27 cellular contexts compared by ENCODE assay signal in genomic region chr3:11423868-11424267, GRCh38.
A peak's percentile ranks its signal among the peaks of the same experiment; 100 is the strongest.
DNase-seq lines count a peak whose midpoint lies in the region; ATAC-seq, FAIRE-seq and TF ChIP-seq lines count a peak whose summit lies in the region.
"Had no signal": no experiment of that assay in that cellular context is flagged by ENCODE, and none has a peak within 500 bp of the region (broad histone marks: within the 10 kb centered on the region; RNA-seq: fewer than 3 reads in every experiment).

No MANE protein-coding gene starts in this region.

- H3K36me3 Mint-ChIP-seq in neural crest cell (ENCODE audit: low read depth): peaks cover 3% of the 10 kb centered on the region
- peaks cover 25% of the 10 kb centered on the region for H3K36me3 Mint-ChIP-seq in activated CD8-positive, alpha-beta T cell treated with anti-CD3 and anti-CD28 coated beads for 36 hours (ENCODE audit: low read depth)

- TF ChIP-seq EP300 in HepG2 (IDR thresholded peaks at IDR 0.05; ENCODE audit: low read depth in 2 of 2, low read length in 2 of 2) (no peak), HepG2 (CRISPR knock-in tag; IDR thresholded peaks at IDR 0.05; ENCODE audit: borderline replicate concordance) (no peak)

- H3K27me3 ChIP-seq in liver (ENCODE audit: control insufficient read depth in 4 of 4, insufficient read depth in 4 of 4, low read length in 3 of 4) (no peaks in the 10 kb centered on the region), HepG2 (ENCODE audit: control insufficient read depth in 1 of 2, insufficient read depth in 2 of 2, low read length in 2 of 2) (no peaks in the 10 kb centered on the region; a peak in 1 of 5 replicates), upper lobe of right lung (no peaks in the 10 kb centered on the region)
- H3K27me3 ChIP-seq: SJSA1 had no signal

- H3K9me3 Mint-ChIP-seq in neural crest cell: no peaks in the 10 kb centered on the region
- H3K9me3 Mint-ChIP-seq in activated CD8-positive, alpha-beta T cell treated with anti-CD3 and anti-CD28 coated beads for 36 hours: no peaks in the 10 kb centered on the region
- H3K9me3 Mint-ChIP-seq: HFFc6 had no signal

- no peak overlapping the region for H3K4me3 Mint-ChIP-seq in neural crest cell
- H3K4me3 Mint-ChIP-seq in activated CD8-positive, alpha-beta T cell treated with anti-CD3 and anti-CD28 coated beads for 36 hours: no peak overlapping the region
- H3K4me3 Mint-ChIP-seq: HFFc6 had no signal

- POLR2A ChIA-PET in HepG2 (lab: Yijun Ruan, JAX): no interaction called here
- POLR2A ChIA-PET in activated CD8-positive, alpha-beta T cell treated with anti-CD3 and anti-CD28 coated beads for 36 hours (lab: Charles Lee): no interaction called here

- no peak overlapping the region for H2AFZ ChIP-seq in HepG2 (ENCODE audit: low read length)
- H2AFZ ChIP-seq: PC-9 had no signal

- CTCF ChIA-PET in HepG2 (lab: Yijun Ruan, JAX; ENCODE audit: low intra/inter-chr PET ratio, low total read pairs): no interaction called here
- CTCF ChIA-PET in activated CD8-positive, alpha-beta T cell treated with anti-CD3 and anti-CD28 coated beads for 36 hours (lab: Charles Lee): no interaction called here

- WGBS in liver: 80% methylated on average over 6 of the region's 6 CpGs
- WGBS in HepG2 (ENCODE audit: low lambda C conversion rate): 93% methylated on average over 6 of the region's 6 CpGs

- H4K20me1 ChIP-seq in HepG2 (ENCODE audit: insufficient read depth, low read length): no peaks in the 10 kb centered on the region

- TF ChIP-seq CTCF in liver (IDR thresholded peaks at IDR 0.05; ENCODE audit: low read depth, low read length, missing input control) (no peak), HepG2 (CRISPR knock-in tag; IDR thresholded peaks at IDR 0.05) (no peak), neural crest cell (conservative IDR thresholded peaks at IDR 0.05) (no peak), upper lobe of right lung (IDR thresholded peaks at IDR 0.05) (no peak)
- TF ChIP-seq CTCF in activated CD8-positive, alpha-beta T cell treated with anti-CD3 and anti-CD28 coated beads for 36 hours (IDR thresholded peaks at IDR 0.05): no peak

- FAIRE-seq in HepG2 (lab: Jason Lieb, UNC): no peak
- FAIRE-seq: D721Med, GM18507, HTR-8/SVneo had no signal

- H3K9ac ChIP-seq in liver (ENCODE audit: low read depth in 1 of 2, low read length in 2 of 2) (no peak overlapping the region), HepG2 (ENCODE audit: insufficient read depth, low read depth, low read length) (no peak overlapping the region)

- H3K4me3 ChIP-seq in liver (ENCODE audit: low read depth in 1 of 3, low read length in 3 of 3) (no peak overlapping the region), HepG2 (replicated peaks in 1 of 3; ENCODE audit: insufficient read depth in 1 of 3, low read depth in 2 of 3, low read length in 3 of 3) (no peak overlapping the region), upper lobe of right lung (no peak overlapping the region)
- H3K4me3 ChIP-seq: HAP-1, PC-9, SJSA1 had no signal

- H3K4me1 ChIP-seq in liver (ENCODE audit: control insufficient read depth in 4 of 4, insufficient read depth in 4 of 4, low read length in 3 of 4) (no peaks in the 10 kb centered on the region), HepG2 (ENCODE audit: insufficient read depth, low read length) (no peaks in the 10 kb centered on the region), upper lobe of right lung (no peaks in the 10 kb centered on the region)
- H3K4me1 ChIP-seq: SJSA1 had no signal

- H3K79me2 ChIP-seq in HepG2 (ENCODE audit: insufficient read depth, low read length): no peaks in the 10 kb centered on the region

- in situ Hi-C loops in HepG2 (cut with HindIII; ENCODE audit: extremely low pct_ligation_motif_present, low pct_unique_long_range_greater_than_20kb): no loop called here

- intact Hi-C loops in HepG2 (cut with micrococcal nuclease; ENCODE audit: unreplicated experiment) (no loop called here), upper lobe of right lung (cut with DNase I) (no loop called here)
- intact Hi-C loops in activated CD8-positive, alpha-beta T cell treated with anti-CD3 and anti-CD28 coated beads for 36 hours (cut with micrococcal nuclease): no loop called here

- no peak for ATAC-seq in HepG2
- ATAC-seq in activated CD8-positive, alpha-beta T cell treated with anti-CD3 and anti-CD28 coated beads for 36 hours: no peak
- ATAC-seq in upper lobe of right lung: no peak
- no peak for ATAC-seq in GM19397 (IDR thresholded peaks at IDR 0.05; ENCODE audit: unreplicated experiment)

- TF ChIP-seq POLR2A in HepG2 (IDR thresholded peaks at IDR 0.05; ENCODE audit: insufficient read depth in 1 of 2, low read depth in 2 of 2, low read length in 2 of 2): no peak

- H3K27me3 Mint-ChIP-seq in neural crest cell (ENCODE audit: low read depth): no peaks in the 10 kb centered on the region
- no peaks in the 10 kb centered on the region for H3K27me3 Mint-ChIP-seq in activated CD8-positive, alpha-beta T cell treated with anti-CD3 and anti-CD28 coated beads for 36 hours

- TF ChIP-seq RAD21 in liver (IDR thresholded peaks at IDR 0.05) (no peak), HepG2 (CRISPR knock-in tag; IDR thresholded peaks at IDR 0.05) (no peak)

- no peak overlapping the region for H3K27ac ChIP-seq in liver (ENCODE audit: low read depth in 1 of 2, low read length in 2 of 2)
- no peak overlapping the region for H3K27ac ChIP-seq in HepG2 (ENCODE audit: extremely low read length, insufficient read depth, low read length)
- H3K27ac ChIP-seq in upper lobe of right lung: no peak overlapping the region
- H3K27ac ChIP-seq: PC-9, SJSA1 had no signal

- no peak overlapping the region for H3K4me2 ChIP-seq in HepG2 (ENCODE audit: low read depth, low read length)
- H3K4me2 ChIP-seq: PC-9 had no signal

- no TSS peak for BruUV-seq in HepG2 (replicated peaks; lab: Mats Ljungman, UMichigan)

- H3K4me1 Mint-ChIP-seq in neural crest cell: peaks cover 37% of the 10 kb centered on the region
- peaks cover 2% of the 10 kb centered on the region for H3K4me1 Mint-ChIP-seq in activated CD8-positive, alpha-beta T cell treated with anti-CD3 and anti-CD28 coated beads for 36 hours (ENCODE audit: low read depth)

- H3K36me3 ChIP-seq in liver (ENCODE audit: control insufficient read depth in 4 of 4, insufficient read depth in 3 of 4, low read depth in 1 of 4, low read length in 3 of 4): peaks cover 0 to 3% (median 0%) of the 10 kb centered on the region in 4 donors
- H3K36me3 ChIP-seq in HepG2 (replicated peaks in 1 of 2; ENCODE audit: control insufficient read depth in 1 of 2, insufficient read depth in 2 of 2, low read length in 2 of 2): no peaks in the 10 kb centered on the region
- peaks cover 14% of the 10 kb centered on the region for H3K36me3 ChIP-seq in upper lobe of right lung
- H3K36me3 ChIP-seq: HAP-1 had no signal

- H3K9me3 ChIP-seq in liver (ENCODE audit: control insufficient read depth in 4 of 4, low read length in 3 of 4): no peaks in the 10 kb centered on the region
- H3K9me3 ChIP-seq in HepG2 (ENCODE audit: low read length): no peaks in the 10 kb centered on the region
- no peaks in the 10 kb centered on the region for H3K9me3 ChIP-seq in upper lobe of right lung
- H3K9me3 ChIP-seq: HAP-1, SJSA1 had no signal

- peak overlapping the region; percentile 15 for H3K27ac Mint-ChIP-seq in neural crest cell (ENCODE audit: unreplicated experiment)
- H3K27ac Mint-ChIP-seq in activated CD8-positive, alpha-beta T cell treated with anti-CD3 and anti-CD28 coated beads for 36 hours: no peak overlapping the region
- H3K27ac Mint-ChIP-seq: HFFc6 had no signal

- DNase-seq in HepG2 (ENCODE audit: low spot score) (no peak), iPS-NIHi11 (ENCODE audit: low spot score) (peak; percentile 20), neural crest cell (ENCODE audit: low read depth, low spot score) (no peak), NOMO-1 treated with DMSO at 0.1 percent for 48 hours (lab: John Stamatoyannopoulos, UW; ENCODE audit: unreplicated experiment) (no peak), upper lobe of right lung (no peak)
- DNase-seq in activated CD8-positive, alpha-beta T cell treated with anti-CD3 and anti-CD28 coated beads for 36 hours: no peak
- DNase-seq: 8988T, ACHN, HFFc6, KBM-7, MV-4-11, NCI-H1105 treated with DMSO at 0.1 percent for 48 hours, NCI-H146, NCI-H1930, NCI-H2107, NCI-H524, NCI-H748 treated with DMSO at 0.1 percent for 48 hours, PC-9, Right ventricle myocardium superior, RPMI8226 had no signal

TF ChIP-seq in liver, 16 proteins besides CTCF, POLR2A, EP300 and RAD21:
- TF ChIP-seq NR2F2 (IDR thresholded peaks at IDR 0.05) (peak; percentile 56), GABPA (IDR thresholded peaks at IDR 0.05 in 1 of 2, conservative IDR thresholded peaks at IDR 0.05 in 1 of 2) (no peak)
TF ChIP-seq in liver: peak in this region for 1.

TF ChIP-seq in HepG2, 621 proteins besides CTCF, POLR2A, EP300 and RAD21 (continues in another document):
- TF ChIP-seq FOXK2 (IDR thresholded peaks at IDR 0.05): no peak
- TF ChIP-seq, protein P1, sequence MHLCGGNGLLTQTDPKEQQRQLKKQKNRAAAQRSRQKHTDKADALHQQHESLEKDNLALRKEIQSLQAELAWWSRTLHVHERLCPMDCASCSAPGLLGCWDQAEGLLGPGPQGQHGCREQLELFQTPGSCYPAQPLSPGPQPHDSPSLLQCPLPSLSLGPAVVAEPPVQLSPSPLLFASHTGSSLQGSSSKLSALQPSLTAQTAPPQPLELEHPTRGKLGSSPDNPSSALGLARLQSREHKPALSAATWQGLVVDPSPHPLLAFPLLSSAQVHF (CRISPR knock-in tag; IDR thresholded peaks at IDR 0.05): no peak
- TF ChIP-seq ZNF839 (CRISPR knock-in tag; IDR thresholded peaks at IDR 0.05; ENCODE audit: borderline replicate concordance): no peak
- TF ChIP-seq ZNF552 (CRISPR knock-in tag; IDR thresholded peaks at IDR 0.05; ENCODE audit: borderline replicate concordance): no peak
- TF ChIP-seq ZNF674 (CRISPR knock-in tag; IDR thresholded peaks at IDR 0.05; ENCODE audit: low read depth): no peak
- TF ChIP-seq, protein P2, sequence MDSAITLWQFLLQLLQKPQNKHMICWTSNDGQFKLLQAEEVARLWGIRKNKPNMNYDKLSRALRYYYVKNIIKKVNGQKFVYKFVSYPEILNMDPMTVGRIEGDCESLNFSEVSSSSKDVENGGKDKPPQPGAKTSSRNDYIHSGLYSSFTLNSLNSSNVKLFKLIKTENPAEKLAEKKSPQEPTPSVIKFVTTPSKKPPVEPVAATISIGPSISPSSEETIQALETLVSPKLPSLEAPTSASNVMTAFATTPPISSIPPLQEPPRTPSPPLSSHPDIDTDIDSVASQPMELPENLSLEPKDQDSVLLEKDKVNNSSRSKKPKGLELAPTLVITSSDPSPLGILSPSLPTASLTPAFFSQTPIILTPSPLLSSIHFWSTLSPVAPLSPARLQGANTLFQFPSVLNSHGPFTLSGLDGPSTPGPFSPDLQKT (CRISPR knock-in tag; IDR thresholded peaks at IDR 0.05; ENCODE audit: borderline replicate concordance): no peak
- no peak for TF ChIP-seq CBX5 (CRISPR knock-in tag; IDR thresholded peaks at IDR 0.05; ENCODE audit: borderline replicate concordance)
- no peak for TF ChIP-seq AHR (CRISPR knock-in tag; IDR thresholded peaks at IDR 0.05)
- no peak for TF ChIP-seq ZNF468 (CRISPR knock-in tag; IDR thresholded peaks at IDR 0.05)
- no peak for TF ChIP-seq ZNF496 (CRISPR knock-in tag; IDR thresholded peaks at IDR 0.05; ENCODE audit: insufficient replicate concordance)
- TF ChIP-seq ZNF34 (CRISPR knock-in tag; IDR thresholded peaks at IDR 0.05; ENCODE audit: borderline replicate concordance): no peak
